8 cellular contexts compared by ENCODE assay signal in the genomic region with DNA sequence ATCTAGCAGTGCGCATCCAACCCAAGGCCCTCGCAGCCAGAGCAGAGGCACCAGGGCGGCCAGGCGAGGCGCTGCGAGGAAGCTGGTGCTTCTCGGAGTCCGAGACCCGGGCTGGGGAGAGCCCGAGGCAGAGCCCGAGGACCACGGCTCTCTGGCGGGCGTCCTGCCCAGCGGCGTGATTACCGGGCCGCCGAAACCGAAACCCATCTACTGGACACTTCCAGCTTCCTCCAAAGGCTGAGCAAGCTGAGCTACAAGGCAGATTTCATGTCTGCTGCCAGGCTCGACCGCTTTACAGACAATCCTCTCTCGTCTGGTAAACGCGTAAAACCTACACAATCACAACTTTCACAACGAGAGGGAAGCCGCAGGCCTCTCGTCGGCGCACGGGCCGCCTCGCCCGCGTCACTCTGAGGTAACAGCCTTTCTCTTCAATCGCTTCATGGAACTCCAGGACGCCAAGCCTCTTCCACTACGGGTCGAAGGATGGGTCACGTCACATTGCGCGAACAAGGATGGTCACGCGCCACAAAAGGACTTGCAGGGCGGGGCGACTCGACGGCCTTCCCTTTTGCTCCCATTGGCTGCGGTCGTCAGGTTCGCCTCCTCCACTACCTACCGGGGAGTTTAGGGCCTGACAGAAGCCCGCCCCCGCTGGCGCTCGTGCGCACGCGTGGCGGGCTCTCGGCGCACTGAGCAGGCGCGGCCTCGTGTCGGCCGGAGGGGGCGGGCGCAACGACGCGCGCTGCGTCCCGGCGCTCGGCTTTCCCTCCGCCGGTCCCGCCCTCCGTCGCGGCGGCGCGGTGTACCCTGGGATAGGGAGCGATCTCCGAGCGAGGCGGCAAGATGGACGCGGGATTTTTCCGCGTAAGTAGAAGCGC. TPM values are rescaled to one million over a fixed set of nuclear protein-coding genes. Genes with fewer than 3 reads are reported as not detected.
DNase-seq lines count a peak whose midpoint lies in the region; ATAC-seq, FAIRE-seq and TF ChIP-seq lines count a peak whose summit lies in the region.

SRRM1 (plus strand) TSS at position 822 of the 881 bp plus-strand sequence; CDS start at position 847, 25 bp downstream.

- H3K36me3 ChIP-seq in HUES64 (ENCODE audit: insufficient read depth, low read length) (peaks cover 29% of the 10 kb centered on the region), OCI-LY1 (ENCODE audit: insufficient read depth, low read length) (peaks cover 30% of the 10 kb centered on the region), mesodermal cell (ENCODE audit: control insufficient read depth, insufficient read depth, low read length) (peaks cover 28% of the 10 kb centered on the region)

- peaks cover 34% of the 10 kb centered on the region for H3K79me2 ChIP-seq in OCI-LY1 (ENCODE audit: insufficient read depth, low read length)

- H3K9me3 ChIP-seq in HUES64 (ENCODE audit: insufficient read depth, low read depth, low read length): no peaks in the 10 kb centered on the region
- H3K9me3 ChIP-seq in OCI-LY1 (ENCODE audit: low read length): no peaks in the 10 kb centered on the region
- no peaks in the 10 kb centered on the region for H3K9me3 ChIP-seq in mesodermal cell (ENCODE audit: control insufficient read depth, low read length)

- TF ChIP-seq CTCF in OCI-LY1 (IDR thresholded peaks at IDR 0.05; ENCODE audit: low read length): peak; percentile 34

- peak within 1 kb of the TSS; percentile 75 for H3K4me2 ChIP-seq in OCI-LY1 (ENCODE audit: low read length)

- no peaks in the 10 kb centered on the region for H3K9me2 ChIP-seq in OCI-LY1 (ENCODE audit: low read depth, low read length)

- H4K20me1 ChIP-seq in OCI-LY1 (ENCODE audit: insufficient read depth, low read length): no peaks in the 10 kb centered on the region

- H3K27ac ChIP-seq in HUES64 (ENCODE audit: low read depth, low read length): peak within 1 kb of the TSS; percentile 97
- H3K27ac ChIP-seq in OCI-LY1 (ENCODE audit: low read depth, low read length, poor library complexity, severe bottlenecking): peak within 1 kb of the TSS; percentile 73
- peak within 1 kb of the TSS; percentile 99 for H3K27ac ChIP-seq in mesodermal cell (ENCODE audit: low read depth, low read length, severe bottlenecking)

- peak; percentile 90 for ATAC-seq in GM21423 (IDR thresholded peaks at IDR 0.05; ENCODE audit: unreplicated experiment)

- FAIRE-seq in endometrium (lab: Jason Lieb, UNC): peak; percentile 90

- no peak within 1 kb of the TSS for H2AFZ ChIP-seq in OCI-LY1 (ENCODE audit: low read length)

- peak within 1 kb of the TSS; percentile 91 for H3K4me3 ChIP-seq in HUES64 (ENCODE audit: low read length)
- H3K4me3 ChIP-seq in OCI-LY1 (ENCODE audit: low read depth, low read length, poor library complexity, severe bottlenecking): peak within 1 kb of the TSS; percentile 94
- H3K4me3 ChIP-seq in mesodermal cell (ENCODE audit: extremely low read depth, insufficient read depth, low read length, poor library complexity, severe bottlenecking): peak within 1 kb of the TSS; percentile 96

- no peaks in the 10 kb centered on the region for H3K27me3 ChIP-seq in HUES64 (ENCODE audit: insufficient read depth, low read length)
- no peaks in the 10 kb centered on the region for H3K27me3 ChIP-seq in OCI-LY1 (ENCODE audit: insufficient read depth, low read length)

- H3K9ac ChIP-seq in HUES64 (ENCODE audit: low read depth, low read length) (peak within 1 kb of the TSS; percentile 98), OCI-LY1 (ENCODE audit: low read length) (peak within 1 kb of the TSS; percentile 96)

- no peaks in the 10 kb centered on the region for H3F3A ChIP-seq in OCI-LY1 (ENCODE audit: insufficient read depth, low read length)

- peak; percentile 98 for DNase-seq in D341Med (ENCODE audit: low spot score)
- DNase-seq in activated CD8-positive, alpha-beta memory T cell treated with anti-CD3 and anti-CD28 coated beads, Interleukin-2, amount 50 U/mL, for 4 hours: peak; percentile 97
- peak; percentile 98 for DNase-seq in stimulated activated CD8-positive, alpha-beta memory T cell treated with anti-CD3 and anti-CD28 coated beads, Interleukin-15, amount 100 ng/mL, for 4 hours (ENCODE audit: low read depth in 2 of 2)

- WGBS in HUES64: under 1% methylated on average over 95 of the region's 95 CpGs
- 0% methylated on average over 74 to 88 of the region's 95 CpGs for WGBS in mesodermal cell (ENCODE audit: insufficient coverage in 2 of 2), 2 experiments

- H3K4me1 ChIP-seq in HUES64 (ENCODE audit: insufficient read depth, low read length) (peaks cover 14% of the 10 kb centered on the region; the same call in 1 of the 2 replicates), OCI-LY1 (ENCODE audit: insufficient read depth, low read length, severe bottlenecking) (peaks cover 24% of the 10 kb centered on the region), mesodermal cell (ENCODE audit: control insufficient read depth, insufficient read depth, low read length, poor library complexity, severe bottlenecking) (peaks cover 4% of the 10 kb centered on the region)

RNA-seq across cellular contexts. Expression of gene SRRM1, which starts in this region (rescaled TPM):
- polyA plus RNA-seq in HUES64 (2013, experiment 1 of 2): 128 TPM
- polyA plus RNA-seq in HUES64 (2013, experiment 2 of 2): 137 TPM
- 144 TPM for polyA plus RNA-seq in mesodermal cell (2013, experiment 1 of 2)
- 142 TPM for polyA plus RNA-seq in mesodermal cell (2013, experiment 2 of 2)

Comparison
In these comparisons a context has a peak if more than half of its experiments do, and no peak if none do; other contexts are left out.
1. Peak in every context shown above with its lines: DNase-seq, ATAC-seq, H3K4me3 ChIP-seq and H3K27ac ChIP-seq.